8 cellular contexts compared by ENCODE assay signal in the genomic region with DNA sequence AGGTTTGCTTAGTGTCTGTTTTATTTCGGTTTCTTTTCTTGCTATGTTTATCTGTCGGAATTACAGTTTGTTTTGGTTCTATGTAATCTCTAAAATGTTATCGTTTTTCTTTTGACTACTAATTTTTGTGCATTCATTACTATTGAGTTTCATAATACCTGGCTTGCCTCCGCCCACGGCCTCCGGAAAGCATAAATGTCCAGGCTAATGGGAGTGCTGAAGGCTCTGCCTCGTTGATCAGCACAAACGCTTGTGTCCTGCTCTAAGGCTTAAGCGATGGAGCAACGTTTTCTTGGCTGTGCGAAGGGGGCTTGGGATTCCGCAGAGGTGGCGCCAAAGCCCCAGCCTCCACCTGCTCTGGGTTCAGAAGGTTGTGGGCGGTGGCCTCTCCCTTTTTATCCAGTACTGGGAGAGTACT. TPM values are rescaled to one million over a fixed set of nuclear protein-coding genes. Genes with fewer than 3 reads are reported as not detected.
DNase-seq lines count a peak whose midpoint lies in the region; ATAC-seq and TF ChIP-seq lines count a peak whose summit lies in the region.

No MANE protein-coding gene starts in this region.

- H3K36me3 Mint-ChIP-seq in natural killer cell, result no peaks in the 10 kb centered on the region

- H3K4me1 Mint-ChIP-seq in natural killer cell, result peaks cover 40 to 51% of the 10 kb centered on the region in 2 donors

- peak overlapping the region; percentile 99 to 100 for H3K27ac Mint-ChIP-seq in natural killer cell

- H3K4me3 ChIP-seq in OCI-LY3 (ENCODE audit: low read length) (peak overlapping the region; percentile 87), coronary artery (peak overlapping the region; percentile 74)

- peaks cover 6% of the 10 kb centered on the region; the same call in 1 of the 2 replicates for H3K4me1 ChIP-seq in OCI-LY3 (ENCODE audit: low read length)

- intact Hi-C loops in natural killer cell (cut with micrococcal nuclease), result loop anchor here (1.0 to 2.0 kb wide), 2 partner anchors 14 to 46 kb away; no protein-coding TSS in a partner anchor

- no peaks in the 10 kb centered on the region for H4K20me1 ChIP-seq in OCI-LY3 (ENCODE audit: insufficient read depth, low read length)

- H3K27ac ChIP-seq in OCI-LY3 (ENCODE audit: low read length) (0 out of 2 replicates have a peak overlapping the region, but pooled peaks have one; percentile 33), coronary artery (peak overlapping the region in 1 of 2 donors; percentile 4)

- peaks cover 17% of the 10 kb centered on the region for H3K27me3 ChIP-seq in OCI-LY3 (ENCODE audit: low read depth, low read length)

- DNase-seq in A172 (ENCODE audit: low spot score) (peak; percentile 58), coronary artery (ENCODE audit: low spot score) (no peak), natural killer cell (no peak), NCI-H146 (lab: John Stamatoyannopoulos, UW) (no peak), kidney glomerular epithelial cell (lab: John Stamatoyannopoulos, UW) (no peak)

- H3K9ac ChIP-seq in OCI-LY3 (ENCODE audit: low read length), result peak overlapping the region; percentile 59

- H3K79me2 ChIP-seq in OCI-LY3 (ENCODE audit: low read length), result no peaks in the 10 kb centered on the region

- H3K4me2 ChIP-seq in OCI-LY3 (ENCODE audit: low read length), result peak overlapping the region; percentile 96

- no peaks in the 10 kb centered on the region for H3K9me3 ChIP-seq in OCI-LY3 (ENCODE audit: insufficient read depth, low read length)

- TF ChIP-seq CTCF in OCI-LY3 (IDR thresholded peaks at IDR 0.05; ENCODE audit: low read depth, low read length) (no peak), coronary artery (IDR thresholded peaks at IDR 0.05) (no peak), natural killer cell (IDR thresholded peaks at IDR 0.05) (peak; percentile 0)

- no peaks in the 10 kb centered on the region for H3K9me3 Mint-ChIP-seq in natural killer cell

- peak overlapping the region; percentile 91 for H3K4me3 Mint-ChIP-seq in natural killer cell

- H3K27me3 Mint-ChIP-seq in natural killer cell (ENCODE audit: low read depth in 2 of 2), result no peaks in the 10 kb centered on the region

- no peak for TF ChIP-seq POLR2A in GM18505 (IDR thresholded peaks at IDR 0.05; ENCODE audit: borderline replicate concordance, extremely low read depth, insufficient read depth, insufficient read length)

- H3K36me3 ChIP-seq in OCI-LY3 (replicated peaks; ENCODE audit: low read depth, low read length), result no peaks in the 10 kb centered on the region

- ATAC-seq in GM18505 (IDR thresholded peaks at IDR 0.05; ENCODE audit: unreplicated experiment) (peak; percentile 7), HG03025 (IDR thresholded peaks at IDR 0.05; ENCODE audit: low FRiP score, unreplicated experiment) (peak; percentile 7), natural killer cell (no peak)

- peak overlapping the region; percentile 58 for H2AFZ ChIP-seq in OCI-LY3 (ENCODE audit: low read depth, low read length)

RNA-seq across cellular contexts. Expression of a gene that starts 19.8 kb away (rescaled TPM):
- total RNA-seq in A172 (2014; rRNA removed; shearing (Covaris generic)), result 8.0 and 9.4 TPM in 2 replicates
- 10 to 100 TPM; 34.3 to 55.2 (median 38.0) TPM for total RNA-seq in natural killer cell

Comparison
In these comparisons a context has a peak if more than half of its experiments do, and no peak if none do; other contexts are left out.
1. ATAC-seq: peak in GM18505 (single experiment) and HG03025 (single experiment); none in natural killer cell (0 of 3).